Comparison of ENCODE assay signal across 9 cellular contexts in the genomic region with DNA sequence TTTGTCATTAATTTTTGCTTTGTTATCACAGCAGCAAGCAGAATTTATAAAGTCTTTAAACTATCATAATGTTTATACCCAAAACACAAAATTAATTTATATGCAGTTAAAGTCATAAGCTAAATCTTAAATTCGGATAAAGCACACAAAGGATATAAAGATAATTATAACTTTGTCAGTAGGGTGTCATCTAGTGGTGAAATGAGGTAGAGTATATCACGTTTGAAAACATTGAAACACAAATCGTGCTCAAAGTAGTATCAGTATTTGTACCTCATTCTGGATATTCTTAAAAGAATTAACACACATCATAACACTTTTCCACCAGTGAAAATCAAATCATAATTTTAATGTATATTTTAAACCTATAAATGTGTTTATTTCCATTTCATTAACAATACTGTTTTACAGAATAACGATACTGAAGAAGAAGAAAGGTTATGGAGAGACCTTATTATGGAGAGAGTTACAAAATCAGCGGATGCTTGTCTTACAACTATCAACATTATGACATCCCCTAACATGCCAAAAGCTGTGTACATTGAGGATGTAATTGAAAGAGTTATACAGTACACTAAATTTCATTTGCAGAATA.
A peak's percentile ranks its signal among the peaks of the same experiment; 100 is the strongest.
DNase-seq lines count a peak whose midpoint lies in the region; ATAC-seq and TF ChIP-seq lines count a peak whose summit lies in the region.
"Had no signal": no experiment of that assay in that cellular context is flagged by ENCODE, and none has a peak within 500 bp of the region (broad histone marks: within the 10 kb centered on the region; RNA-seq: fewer than 3 reads in every experiment).

No MANE protein-coding gene starts in this region.

- H3K27me3 ChIP-seq in osteoblast (ENCODE audit: insufficient read depth, low read length) = no peaks in the 10 kb centered on the region

- H3K79me2 ChIP-seq in osteoblast (ENCODE audit: insufficient read depth, low read length) = no peaks in the 10 kb centered on the region

- H3K36me3 ChIP-seq in osteoblast (ENCODE audit: insufficient read depth, low read length) = peaks cover 44% of the 10 kb centered on the region

- peak overlapping the region; percentile 4 for H3K27ac ChIP-seq in osteoblast (ENCODE audit: low read depth, low read length)

- H3K4me2 ChIP-seq in osteoblast (ENCODE audit: insufficient read depth, low read length) = no peak overlapping the region

- peaks cover 5% of the 10 kb centered on the region for H3K4me1 ChIP-seq in osteoblast (ENCODE audit: insufficient read depth, low read length)
- H3K4me1 ChIP-seq: HAP-1 had no signal

- in situ Hi-C loops in ACHN (cut with HindIII; ENCODE audit: low pct_ligation_motif_present, low pct_unique_long_range_greater_than_20kb, low sequenced_read_pairs) = no loop called here

- no peak overlapping the region for H2AFZ ChIP-seq in osteoblast (ENCODE audit: low read length)

- H3K9me3 ChIP-seq in osteoblast (ENCODE audit: low read depth, low read length) = no peaks in the 10 kb centered on the region
- H3K9me3 ChIP-seq: HAP-1 had no signal

- ATAC-seq in HG02938 (IDR thresholded peaks at IDR 0.05; ENCODE audit: unreplicated experiment) = no peak
- ATAC-seq in left colon = no peak
- no peak for ATAC-seq in omental fat pad (ENCODE audit: low FRiP score)

- TF ChIP-seq CTCF in GM12864 (IDR thresholded peaks at IDR 0.05; ENCODE audit: low read depth, low read length, missing control alignments) = peak; percentile 48
- TF ChIP-seq CTCF in osteoblast (IDR thresholded peaks at IDR 0.05; ENCODE audit: extremely low read depth, low read depth, low read length) = peak; percentile 67
- TF ChIP-seq CTCF in omental fat pad (IDR thresholded peaks at IDR 0.05) = no peak

- no peaks in the 10 kb centered on the region for H4K20me1 ChIP-seq in osteoblast (ENCODE audit: insufficient read depth, low read length)

- intact Hi-C loops in left colon (cut with DNase I, micrococcal nuclease) = loop anchor here in 1 of 2 donors (10.0 kb wide), 1 partner anchor 271 kb away; no protein-coding TSS in a partner anchor

- H3K4me3 ChIP-seq in GM12864 (ENCODE audit: low read depth, low read length) = no peak overlapping the region
- H3K4me3 ChIP-seq in osteoblast (ENCODE audit: insufficient read depth, low read length) = no peak overlapping the region
- H3K4me3 ChIP-seq: HAP-1 had no signal

- DNase-seq in ACHN = peak; percentile 29
- no peak for DNase-seq in GM12864 (ENCODE audit: low read depth)
- DNase-seq in NCI-H69 (lab: John Stamatoyannopoulos, UW) = peak; percentile 33
- peak; percentile 10 to 39 for DNase-seq in dermis microvascular lymphatic vessel endothelial cell (ENCODE audit: low read depth in 2 of 2)
- DNase-seq in osteoblast (ENCODE audit: insufficient read length, low spot score, missing footprints) = no peak
- no peak for DNase-seq in left colon
- no peak for DNase-seq in omental fat pad (ENCODE audit: low spot score)

Comparison
In these comparisons a context has a peak if more than half of its experiments do, and no peak if none do; other contexts are left out.
1. DNase-seq: peak in ACHN (single experiment), NCI-H69 (single experiment) and dermis microvascular lymphatic vessel endothelial cell (2 of 2); none in GM12864 (single experiment), osteoblast (single experiment), left colon (0 of 2) and omental fat pad (single experiment).
2. CTCF ChIP-seq: peak in GM12864 (single experiment) and osteoblast (single experiment); none in omental fat pad (0 of 3).